ENCODE assay signal across 17 cellular contexts in genomic region chr5:91119941-91120850, GRCh38.
DNase-seq lines count a peak whose midpoint lies in the region; ATAC-seq and TF ChIP-seq lines count a peak whose summit lies in the region.
"Had no signal": no experiment of that assay in that cellular context is flagged by ENCODE, and none has a peak within 500 bp of the region (broad histone marks: within the 10 kb centered on the region; RNA-seq: fewer than 3 reads in every experiment).

No MANE protein-coding gene starts in this region.

- H3K4me3 ChIP-seq in SK-N-MC: no peak overlapping the region
- H3K4me3 ChIP-seq in heart right ventricle: no peak overlapping the region
- no peak overlapping the region for H3K4me3 ChIP-seq in neural progenitor cell
- no peak overlapping the region for H3K4me3 ChIP-seq in tibial artery
- H3K4me3 ChIP-seq: BLaER1 treated with 17β-estradiol and CSF1 and Interleukin-3, amounts not matched to agents 10 nM and 100 nM had no signal

- H3K9me3 Mint-ChIP-seq in neural progenitor cell: no peaks in the 10 kb centered on the region
- H3K9me3 Mint-ChIP-seq: activated T-cell treated with anti-CD3 and anti-CD28 coated beads, Interleukin-2, amount 50 U/mL, for 72 hours; stimulated activated memory B cell treated with anti-CD40 and anti-IgM and Interleukin-4, amounts not matched to agents 10 μg/mL and 1 μg/mL and 100 μg/mL, for 72 hours had no signal

- no peak overlapping the region for H3K9ac ChIP-seq in SK-N-MC (ENCODE audit: insufficient read length)
- H3K9ac ChIP-seq in neural progenitor cell: no peak overlapping the region
- H3K9ac ChIP-seq: BLaER1 treated with 17β-estradiol and CSF1 and Interleukin-3, amounts not matched to agents 10 nM and 100 nM had no signal

- no peak for DNase-seq in SK-N-MC (ENCODE audit: low read depth, low spot score)
- DNase-seq in heart right ventricle: no peak
- peak; percentile 29 for DNase-seq in neural progenitor cell (ENCODE audit: low spot score)
- peak in 1 of 2 donors; percentile 61 for DNase-seq in tibial artery
- DNase-seq in NOMO-1 treated with DMSO at 0.1 percent for 48 hours (lab: John Stamatoyannopoulos, UW; ENCODE audit: unreplicated experiment): no peak
- no peak for DNase-seq in omental fat pad (ENCODE audit: low spot score)
- DNase-seq in amygdala (lab: John Stamatoyannopoulos, UW): no peak
- no peak for DNase-seq in SW 1271 (lab: John Stamatoyannopoulos, UW)
- DNase-seq: activated CD4-positive, alpha-beta T cell treated with anti-CD3 and anti-CD28 coated beads for 4 hours; activated T-cell treated with anti-CD3 and anti-CD28 coated beads, Interleukin-2, amount 50 U/mL, for 72 hours; GF-D8; glutamatergic neuron; stimulated activated CD4-positive, alpha-beta T cell treated with anti-CD3 and anti-CD28 coated beads, Interleukin-4, amount 100 ng/mL, for 1 hour; T-helper 1 cell had no signal

- H3K27me3 ChIP-seq in heart right ventricle (no peaks in the 10 kb centered on the region), neural progenitor cell (no peaks in the 10 kb centered on the region), tibial artery (no peaks in the 10 kb centered on the region)
- H3K27me3 ChIP-seq: BLaER1 treated with 17β-estradiol and CSF1 and Interleukin-3, amounts not matched to agents 10 nM and 100 nM had no signal

- no peaks in the 10 kb centered on the region for H3K36me3 ChIP-seq in SK-N-MC (ENCODE audit: insufficient read depth, low read length)
- no peaks in the 10 kb centered on the region for H3K36me3 ChIP-seq in heart right ventricle
- no peaks in the 10 kb centered on the region for H3K36me3 ChIP-seq in neural progenitor cell
- H3K36me3 ChIP-seq in tibial artery: no peaks in the 10 kb centered on the region
- H3K36me3 ChIP-seq: BLaER1 treated with 17β-estradiol and CSF1 and Interleukin-3, amounts not matched to agents 10 nM and 100 nM had no signal

- WGBS in heart right ventricle, 2 donors: 50 to 56% methylated on average over 6 of the region's 6 CpGs

- no peak overlapping the region for H2AFZ ChIP-seq in neural progenitor cell (replicated peaks)

- H3K4me3 Mint-ChIP-seq in neural progenitor cell: no peak overlapping the region
- H3K4me3 Mint-ChIP-seq: activated T-cell treated with anti-CD3 and anti-CD28 coated beads, Interleukin-2, amount 50 U/mL, for 72 hours; stimulated activated memory B cell treated with anti-CD40 and anti-IgM and Interleukin-4, amounts not matched to agents 10 μg/mL and 1 μg/mL and 100 μg/mL, for 72 hours had no signal

- intact Hi-C loops in heart right ventricle (cut with DNase I): loop anchor here in 3 of 10 donors (10.0 kb wide), 3 partner anchors 45 to 95 kb away; no protein-coding TSS in a partner anchor
- intact Hi-C loops in tibial artery (cut with DNase I; ENCODE audit: low total_unique reads): no loop called here

- H3K27me3 Mint-ChIP-seq in neural progenitor cell (ENCODE audit: insufficient read depth, low read depth): no peaks in the 10 kb centered on the region
- H3K27me3 Mint-ChIP-seq: stimulated activated memory B cell treated with anti-CD40 and anti-IgM and Interleukin-4, amounts not matched to agents 10 μg/mL and 1 μg/mL and 100 μg/mL, for 72 hours had no signal

- H3K27ac ChIP-seq in SK-N-MC (0 out of 2 replicates have a peak overlapping the region, but pooled peaks have one; percentile 55), heart right ventricle (peak overlapping the region in 9 of 10 donors; percentile 39 to 86 (median 52)), neural progenitor cell (no peak overlapping the region), tibial artery (peak overlapping the region; percentile 36 to 41)
- H3K27ac ChIP-seq: BLaER1 treated with 17β-estradiol and CSF1 and Interleukin-3, amounts not matched to agents 10 nM and 100 nM had no signal

- TF ChIP-seq CTCF in heart right ventricle (IDR thresholded peaks at IDR 0.05) (no peak), neural progenitor cell (IDR thresholded peaks at IDR 0.05) (no peak), tibial artery (IDR thresholded peaks at IDR 0.05) (no peak), omental fat pad (IDR thresholded peaks at IDR 0.05) (no peak)

- H3K79me2 ChIP-seq in neural progenitor cell (ENCODE audit: low read depth): no peaks in the 10 kb centered on the region

- peaks cover 6 to 69% (median 25%) of the 10 kb centered on the region in 9 donors for H3K4me1 ChIP-seq in heart right ventricle
- peaks cover 58% of the 10 kb centered on the region for H3K4me1 ChIP-seq in neural progenitor cell
- peaks cover 0 to 69% (median 47%) of the 10 kb centered on the region in 4 donors for H3K4me1 ChIP-seq in tibial artery

- peaks cover 7% of the 10 kb centered on the region for H3K36me3 Mint-ChIP-seq in neural progenitor cell
- H3K36me3 Mint-ChIP-seq: stimulated activated memory B cell treated with anti-CD40 and anti-IgM and Interleukin-4, amounts not matched to agents 10 μg/mL and 1 μg/mL and 100 μg/mL, for 72 hours had no signal

- H3K4me1 Mint-ChIP-seq in neural progenitor cell: peaks cover 69% of the 10 kb centered on the region
- H3K4me1 Mint-ChIP-seq: stimulated activated memory B cell treated with anti-CD40 and anti-IgM and Interleukin-4, amounts not matched to agents 10 μg/mL and 1 μg/mL and 100 μg/mL, for 72 hours had no signal

- ATAC-seq in heart right ventricle (peak; percentile 44 to 92 (median 68)), omental fat pad (ENCODE audit: low FRiP score) (no peak)
- ATAC-seq: activated T-cell treated with anti-CD3 and anti-CD28 coated beads, Interleukin-2, amount 50 U/mL, for 72 hours; left lobe of liver; stimulated activated memory B cell treated with anti-CD40 and anti-IgM and Interleukin-4, amounts not matched to agents 10 μg/mL and 1 μg/mL and 100 μg/mL, for 72 hours had no signal

- peaks cover 24% of the 10 kb centered on the region for H3F3A ChIP-seq in neural progenitor cell (ENCODE audit: low read depth)

- H3K27ac Mint-ChIP-seq in neural progenitor cell: peak overlapping the region; percentile 67
- H3K27ac Mint-ChIP-seq: activated T-cell treated with anti-CD3 and anti-CD28 coated beads, Interleukin-2, amount 50 U/mL, for 72 hours; stimulated activated memory B cell treated with anti-CD40 and anti-IgM and Interleukin-4, amounts not matched to agents 10 μg/mL and 1 μg/mL and 100 μg/mL, for 72 hours had no signal

- H4K20me1 ChIP-seq in neural progenitor cell (ENCODE audit: low read depth): peaks cover 15% of the 10 kb centered on the region
- H4K20me1 ChIP-seq: BLaER1 treated with 17β-estradiol and CSF1 and Interleukin-3, amounts not matched to agents 10 nM and 100 nM had no signal

- H3K4me2 ChIP-seq in neural progenitor cell: peak overlapping the region; percentile 52
- H3K4me2 ChIP-seq: BLaER1 treated with 17β-estradiol and CSF1 and Interleukin-3, amounts not matched to agents 10 nM and 100 nM had no signal

- H3K9me3 ChIP-seq in SK-N-MC (ENCODE audit: low read depth, low read length) (no peaks in the 10 kb centered on the region), heart right ventricle (no peaks in the 10 kb centered on the region), neural progenitor cell (ENCODE audit: low read depth) (no peaks in the 10 kb centered on the region), tibial artery (no peaks in the 10 kb centered on the region)
- H3K9me3 ChIP-seq: BLaER1 treated with 17β-estradiol and CSF1 and Interleukin-3, amounts not matched to agents 10 nM and 100 nM had no signal
